9 cellular contexts compared by ENCODE assay signal in genomic region chr4:774419-775092, GRCh38. TPM values are rescaled to one million over a fixed set of nuclear protein-coding genes. Genes with fewer than 3 reads are reported as not detected.
A peak's percentile ranks its signal among the peaks of the same experiment; 100 is the strongest.
DNase-seq lines count a peak whose midpoint lies in the region; ATAC-seq, FAIRE-seq and TF ChIP-seq lines count a peak whose summit lies in the region.
"Not testable (repeated sequence)": the region's sequence is repeated elsewhere in the genome, so short reads cannot be mapped to it uniquely, and the experiment has no call there.
"Had no signal": no experiment of that assay in that cellular context is flagged by ENCODE, and none has a peak within 500 bp of the region (broad histone marks: within the 10 kb centered on the region; RNA-seq: fewer than 3 reads in every experiment).

No MANE protein-coding gene starts in this region.

- H3K9me2 ChIP-seq in PC-3 (replicated peaks; ENCODE audit: low read length): not testable (repeated sequence)

- POLR2A ChIA-PET in CD4-positive, alpha-beta T cell (lab: Charles Lee): interaction anchor here (1.3 kb wide), 1 partner anchor 23 kb away, joined by 6 read pairs; no protein-coding TSS in a partner anchor
- POLR2A ChIA-PET in PC-3 (lab: Charles Lee; ENCODE audit: unreplicated experiment): interaction anchor here (0.6 to 0.7 kb wide), 2 partner anchors 55 to 156 kb away, joined by 3 to 4 read pairs; no protein-coding TSS in a partner anchor
- POLR2A ChIA-PET in activated CD4-positive, alpha-beta memory T cell treated with anti-CD3 and anti-CD28 coated beads for 36 hours (lab: Charles Lee): interaction anchor here (0.7 kb wide), 1 partner anchor 1091 kb away, joined by 5 read pairs; no protein-coding TSS in a partner anchor

- not testable (repeated sequence) for TF ChIP-seq CTCF in CD4-positive, alpha-beta T cell (IDR thresholded peaks at IDR 0.05); PC-3 (conservative IDR thresholded peaks at IDR 0.05; ENCODE audit: low read depth, low read length); bronchial epithelial cell (IDR thresholded peaks at IDR 0.05; ENCODE audit: insufficient read depth, low read length, severe bottlenecking); cardiac muscle cell (IDR thresholded peaks at IDR 0.05; ENCODE audit: low read depth, low read length)

- intact Hi-C loops in CD4-positive, alpha-beta T cell (cut with DNase I, micrococcal nuclease); PC-3 (cut with micrococcal nuclease): not testable (repeated sequence)
- intact Hi-C loops in activated CD4-positive, alpha-beta memory T cell treated with anti-CD3 and anti-CD28 coated beads for 36 hours (cut with micrococcal nuclease): loop anchor here (1.0 kb wide), 1 partner anchor 105 kb away; no protein-coding TSS in a partner anchor

- not testable (repeated sequence) for H2AFZ ChIP-seq in PC-3 (ENCODE audit: low read length)

- not testable (repeated sequence) for H3K4me2 ChIP-seq in PC-3 (ENCODE audit: low read length)

- not testable (repeated sequence) for ATAC-seq in CD4-positive, alpha-beta T cell (ENCODE audit: poor library complexity); PC-3; natural killer cell treated with Interleukin-12 subunit alpha and Interleukin-12 subunit beta and Interleukin-15 and Interleukin-18, amount 100 ng/mL, for 72 hours
- ATAC-seq in stimulated activated naive CD8-positive, alpha-beta T cell treated with anti-CD3 and anti-CD28 coated beads, Interleukin-15, Interleukin-2, amounts not matched to agents 100 U/mL and 50 U/mL, for 24 hours: peak; percentile 30

- peak overlapping the region; percentile 49 for H3K4me3 Mint-ChIP-seq in CD4-positive, alpha-beta T cell
- not testable (repeated sequence) for H3K4me3 Mint-ChIP-seq in activated CD4-positive, alpha-beta memory T cell treated with anti-CD3 and anti-CD28 coated beads for 36 hours
- peak overlapping the region; percentile 49 for H3K4me3 Mint-ChIP-seq in activated naive CD4-positive, alpha-beta T cell treated with anti-CD3 and anti-CD28 coated beads, Interleukin-2, amount 50 U/mL, for 24 hours
- peak overlapping the region; percentile 39 for H3K4me3 Mint-ChIP-seq in natural killer cell treated with Interleukin-12 subunit alpha and Interleukin-12 subunit beta and Interleukin-15 and Interleukin-18, amount 100 ng/mL, for 72 hours

- not testable (repeated sequence) for H3K27me3 ChIP-seq in CD4-positive, alpha-beta T cell (ENCODE audit: control insufficient read depth, insufficient read depth, low read length); PC-3 (ENCODE audit: low read length); bronchial epithelial cell (ENCODE audit: control insufficient read depth, insufficient read depth, low read length); cardiac muscle cell

- not testable (repeated sequence) for H3K9ac ChIP-seq in PC-3 (ENCODE audit: low read length)

- TSS peak; percentile 84 for BruUV-seq in PC-3 (replicated peaks; lab: Mats Ljungman, UMichigan)

- H3F3A ChIP-seq in PC-3 (ENCODE audit: low read length, unreplicated experiment): not testable (repeated sequence)

- H3K27me3 Mint-ChIP-seq in CD4-positive, alpha-beta T cell; activated CD4-positive, alpha-beta memory T cell treated with anti-CD3 and anti-CD28 coated beads for 36 hours; activated naive CD4-positive, alpha-beta T cell treated with anti-CD3 and anti-CD28 coated beads, Interleukin-2, amount 50 U/mL, for 24 hours; natural killer cell treated with Interleukin-12 subunit alpha and Interleukin-12 subunit beta and Interleukin-15 and Interleukin-18, amount 100 ng/mL, for 72 hours: not testable (repeated sequence)

- peak overlapping the region; percentile 39 for H3K27ac Mint-ChIP-seq in CD4-positive, alpha-beta T cell
- peak overlapping the region; percentile 28 for H3K27ac Mint-ChIP-seq in activated CD4-positive, alpha-beta memory T cell treated with anti-CD3 and anti-CD28 coated beads for 36 hours
- H3K27ac Mint-ChIP-seq in activated naive CD4-positive, alpha-beta T cell treated with anti-CD3 and anti-CD28 coated beads, Interleukin-2, amount 50 U/mL, for 24 hours: peak overlapping the region; percentile 74
- not testable (repeated sequence) for H3K27ac Mint-ChIP-seq in natural killer cell treated with Interleukin-12 subunit alpha and Interleukin-12 subunit beta and Interleukin-15 and Interleukin-18, amount 100 ng/mL, for 72 hours

- peaks cover 15% of the 10 kb centered on the region; the same call in 1 of the 2 replicates for H4K20me1 ChIP-seq in PC-3 (ENCODE audit: low read length)

- not testable (repeated sequence) for H3K9me3 ChIP-seq in CD4-positive, alpha-beta T cell (ENCODE audit: control insufficient read depth, low read length); PC-3 (ENCODE audit: low read length); cardiac muscle cell (ENCODE audit: low read depth)

- H3K9me3 Mint-ChIP-seq in CD4-positive, alpha-beta T cell; activated CD4-positive, alpha-beta memory T cell treated with anti-CD3 and anti-CD28 coated beads for 36 hours; activated naive CD4-positive, alpha-beta T cell treated with anti-CD3 and anti-CD28 coated beads, Interleukin-2, amount 50 U/mL, for 24 hours; natural killer cell treated with Interleukin-12 subunit alpha and Interleukin-12 subunit beta and Interleukin-15 and Interleukin-18, amount 100 ng/mL, for 72 hours: not testable (repeated sequence)

- peaks cover 60% of the 10 kb centered on the region for H3K4me1 Mint-ChIP-seq in CD4-positive, alpha-beta T cell (ENCODE audit: low read depth)
- peaks cover 44% of the 10 kb centered on the region for H3K4me1 Mint-ChIP-seq in activated CD4-positive, alpha-beta memory T cell treated with anti-CD3 and anti-CD28 coated beads for 36 hours (ENCODE audit: low read depth)
- peaks cover 58% of the 10 kb centered on the region for H3K4me1 Mint-ChIP-seq in activated naive CD4-positive, alpha-beta T cell treated with anti-CD3 and anti-CD28 coated beads, Interleukin-2, amount 50 U/mL, for 24 hours
- H3K4me1 Mint-ChIP-seq in natural killer cell treated with Interleukin-12 subunit alpha and Interleukin-12 subunit beta and Interleukin-15 and Interleukin-18, amount 100 ng/mL, for 72 hours (ENCODE audit: low read depth in 2 of 2): peaks cover 41 to 44% of the 10 kb centered on the region in 2 donors

- not testable (repeated sequence) for DNase-seq in CD4-positive, alpha-beta T cell; PC-3; activated CD4-positive, alpha-beta memory T cell treated with anti-CD3 and anti-CD28 coated beads for 36 hours; bronchial epithelial cell (ENCODE audit: low read depth); cardiac muscle cell (ENCODE audit: low read depth in 1 of 2, low spot score in 1 of 2); natural killer cell treated with Interleukin-12 subunit alpha and Interleukin-12 subunit beta and Interleukin-15 and Interleukin-18, amount 100 ng/mL, for 72 hours (ENCODE audit: low spot score); stimulated activated naive CD8-positive, alpha-beta T cell treated with anti-CD3 and anti-CD28 coated beads, Interleukin-15, Interleukin-2, amounts not matched to agents 100 U/mL and 50 U/mL, for 24 hours

- H3K36me3 ChIP-seq in PC-3 (ENCODE audit: low read depth, low read length) (peaks cover 23% of the 10 kb centered on the region), bronchial epithelial cell (ENCODE audit: control insufficient read depth, insufficient read depth, low read length) (peaks cover 31% of the 10 kb centered on the region), cardiac muscle cell (peaks cover 22% of the 10 kb centered on the region)

- not testable (repeated sequence) for H3K4me3 ChIP-seq in PC-3 (ENCODE audit: low read length); bronchial epithelial cell (ENCODE audit: low read depth, low read length); cardiac muscle cell

- not testable (repeated sequence) for H3K27ac ChIP-seq in CD4-positive, alpha-beta T cell (ENCODE audit: low read depth, low read length); PC-3 (ENCODE audit: low read length)
- H3K27ac ChIP-seq in cardiac muscle cell: peak overlapping the region; percentile 4

- H3K36me3 Mint-ChIP-seq in CD4-positive, alpha-beta T cell (ENCODE audit: low read depth): peaks cover 74% of the 10 kb centered on the region
- peaks cover 43% of the 10 kb centered on the region for H3K36me3 Mint-ChIP-seq in activated CD4-positive, alpha-beta memory T cell treated with anti-CD3 and anti-CD28 coated beads for 36 hours
- H3K36me3 Mint-ChIP-seq in activated naive CD4-positive, alpha-beta T cell treated with anti-CD3 and anti-CD28 coated beads, Interleukin-2, amount 50 U/mL, for 24 hours: peaks cover 20% of the 10 kb centered on the region
- H3K36me3 Mint-ChIP-seq in natural killer cell treated with Interleukin-12 subunit alpha and Interleukin-12 subunit beta and Interleukin-15 and Interleukin-18, amount 100 ng/mL, for 72 hours: peaks cover 24% of the 10 kb centered on the region

- peak; percentile 93 for FAIRE-seq in bronchial epithelial cell (lab: Jason Lieb, UNC)

- CTCF ChIA-PET in CD4-positive, alpha-beta T cell (lab: Charles Lee): interaction anchor here (0.6 to 2.6 kb wide), 5 partner anchors 8 to 1427 kb away, joined by 3 to 7 read pairs (median 4); no protein-coding TSS in a partner anchor
- CTCF ChIA-PET in PC-3 (lab: Charles Lee): not testable (repeated sequence)
- CTCF ChIA-PET in activated CD4-positive, alpha-beta memory T cell treated with anti-CD3 and anti-CD28 coated beads for 36 hours (lab: Charles Lee): interaction anchor here (0.6 to 1.3 kb wide), 3 partner anchors 32 to 711 kb away, joined by 3 to 7 read pairs (median 5); no protein-coding TSS in a partner anchor

- H3K79me2 ChIP-seq in PC-3 (ENCODE audit: low read length): peaks cover 82% of the 10 kb centered on the region

- not testable (repeated sequence) for H3K4me1 ChIP-seq in PC-3 (ENCODE audit: insufficient read depth, low read length); cardiac muscle cell (ENCODE audit: low read depth)

RNA-seq across cellular contexts. Expression of gene CPLX1, which starts 51.4 kb away (rescaled TPM):
- 1 to 10 TPM; 1.5 TPM for total RNA-seq in CD4-positive, alpha-beta T cell
- 0.87 and 2.6 TPM in 2 replicates for total RNA-seq in PC-3 (2014; rRNA removed)
- under 1 TPM; 0.43 to 0.61 TPM for total RNA-seq in activated CD4-positive, alpha-beta memory T cell treated with anti-CD3 and anti-CD28 coated beads for 36 hours
- not detected in 2 replicates for total RNA-seq in bronchial epithelial cell
- 0.92 and 1.8 TPM in 2 replicates for total RNA-seq in cardiac muscle cell
- 0.79 TPM in 1 of 2 replicates, not detected in the other for polyA plus RNA-seq in cardiac muscle cell
- not detected for total RNA-seq in natural killer cell treated with Interleukin-12 subunit alpha and Interleukin-12 subunit beta and Interleukin-15 and Interleukin-18, amount 100 ng/mL, for 72 hours
- total RNA-seq: HT1080 had no signal
